Comparison of ENCODE assay signal across 14 cellular contexts in genomic region chr3:112699436-112699978, GRCh38. TPM values are rescaled to one million over a fixed set of nuclear protein-coding genes. Genes with fewer than 3 reads are reported as not detected.
DNase-seq lines count a peak whose midpoint lies in the region; ATAC-seq, FAIRE-seq and TF ChIP-seq lines count a peak whose summit lies in the region.
"Had no signal": no experiment of that assay in that cellular context is flagged by ENCODE, and none has a peak within 500 bp of the region (broad histone marks: within the 10 kb centered on the region; RNA-seq: fewer than 3 reads in every experiment).

No MANE protein-coding gene starts in this region.

- no peaks in the 10 kb centered on the region for H3K27me3 ChIP-seq in K562 (ENCODE audit: control insufficient read depth in 2 of 2, insufficient read depth in 2 of 2, low read length in 2 of 2)
- H3K27me3 ChIP-seq in left lung: no peaks in the 10 kb centered on the region
- H3K27me3 ChIP-seq: suprapubic skin had no signal

- no peaks in the 10 kb centered on the region for H3K9me1 ChIP-seq in K562 (ENCODE audit: control insufficient read depth, insufficient read depth, low read length)

- no peak for TF ChIP-seq EP300 in K562 (IDR thresholded peaks at IDR 0.05; ENCODE audit: low read length)

- peak; percentile 15 for DNase-seq in Caki2 (ENCODE audit: low read depth)
- DNase-seq in LHCN-M2 (ENCODE audit: low read depth): peak; percentile 84
- DNase-seq in K562 (ENCODE audit: extremely low read depth in 1 of 4, low spot score in 3 of 4): peak in 1 of 4 experiments; percentile 11
- no peak for DNase-seq in left lung
- DNase-seq in COR-L47 (lab: John Stamatoyannopoulos, UW): no peak
- no peak for DNase-seq in GM19239 (ENCODE audit: insufficient read length, low spot score)
- DNase-seq: Caco-2, dorsolateral prefrontal cortex, immature natural killer cell, NCI-H187 treated with DMSO at 0.1 percent for 48 hours, occipital lobe had no signal

- intact Hi-C loops in K562 (cut with micrococcal nuclease): loop anchor here (10.0 kb wide), 1 partner anchor 55 kb away; the partner anchor contains the start of gene CCDC80
- intact Hi-C loops in left lung (cut with DNase I): no loop called here

- FAIRE-seq in K562 (lab: Jason Lieb, UNC) (no peak), GM19239 (lab: Jason Lieb, UNC) (no peak)

- WGBS in K562 (ENCODE audit: insufficient coverage, low coverage, missing lambda C conversion rate): 40% methylated on average over 3 of the region's 4 CpGs

- H3K79me2 ChIP-seq in K562 (ENCODE audit: control insufficient read depth, insufficient read depth, low read length): no peaks in the 10 kb centered on the region

- no peaks in the 10 kb centered on the region for H4K20me1 ChIP-seq in K562 (replicated peaks; ENCODE audit: control insufficient read depth, insufficient read depth, low read length)

- ATAC-seq in K562 (no peak), left lung (peak; percentile 40), HG02852 (IDR thresholded peaks at IDR 0.05; ENCODE audit: unreplicated experiment) (no peak), HG02623 (IDR thresholded peaks at IDR 0.05; ENCODE audit: unreplicated experiment) (no peak)

- CTCF ChIA-PET in K562 (lab: Yijun Ruan, JAX; ENCODE audit: low intra/inter-chr PET ratio): no interaction called here

- H2AFZ ChIP-seq in K562 (ENCODE audit: low read depth, low read length): no peak overlapping the region

- H3K9ac ChIP-seq in K562 (ENCODE audit: insufficient read depth in 1 of 2, low read depth in 2 of 2, low read length in 2 of 2): no peak overlapping the region

- TF ChIP-seq CTCF in K562 (IDR thresholded peaks at IDR 0.05 in 2 of 3, conservative IDR thresholded peaks at IDR 0.05 in 1 of 3; ENCODE audit: insufficient read depth in 2 of 3, low read depth in 1 of 3, low read length in 3 of 3) (no peak), left lung (IDR thresholded peaks at IDR 0.05) (peak in 1 of 2 donors; percentile 12)

- H3K36me3 ChIP-seq in K562 (ENCODE audit: control insufficient read depth, insufficient read depth, low read length): no peaks in the 10 kb centered on the region
- H3K36me3 ChIP-seq in left lung: no peaks in the 10 kb centered on the region
- H3K36me3 ChIP-seq: suprapubic skin had no signal

- H3K4me2 ChIP-seq in K562 (ENCODE audit: insufficient read depth, low read length): no peak overlapping the region

- TF ChIP-seq POLR2A in K562 (conservative IDR thresholded peaks at IDR 0.05): no peak

- POLR2A ChIA-PET in K562 (lab: Yijun Ruan, JAX): no interaction called here

- in situ Hi-C loops in Caki2 (cut with HindIII; ENCODE audit: low pct_unique_long_range_greater_than_20kb, low sequenced_read_pairs): no loop called here
- in situ Hi-C loops in K562 (cut with MboI): no loop called here

- no peak for TF ChIP-seq RAD21 in K562 (CRISPR knock-in tag; conservative IDR thresholded peaks at IDR 0.05 in 1 of 2, IDR thresholded peaks at IDR 0.05 in 1 of 2)

- H3K9me3 ChIP-seq in K562 (replicated peaks; ENCODE audit: control insufficient read depth, insufficient read depth, low read depth, low read length) (no peaks in the 10 kb centered on the region), left lung (no peaks in the 10 kb centered on the region)
- H3K9me3 ChIP-seq: suprapubic skin had no signal

- no TSS peak for BruUV-seq in K562 (replicated peaks; lab: Mats Ljungman, UMichigan)

- peaks cover 0 to 4% of the 10 kb centered on the region in 2 experiments; a peak in 3 of 5 replicates for H3K4me1 ChIP-seq in K562 (replicated peaks in 1 of 2; ENCODE audit: control insufficient read depth in 2 of 2, insufficient read depth in 2 of 2, low read length in 2 of 2)
- H3K4me1 ChIP-seq in left lung: no peaks in the 10 kb centered on the region
- H3K4me1 ChIP-seq: Caco-2 had no signal

- no peak overlapping the region for H3K27ac ChIP-seq in K562 (ENCODE audit: extremely low read depth, low read depth, low read length)
- H3K27ac ChIP-seq in left lung: no peak overlapping the region
- H3K27ac ChIP-seq: dorsolateral prefrontal cortex, suprapubic skin had no signal

- no peak overlapping the region for H3K4me3 ChIP-seq in K562
- no peak overlapping the region for H3K4me3 ChIP-seq in left lung
- H3K4me3 ChIP-seq: dorsolateral prefrontal cortex, suprapubic skin had no signal

TF ChIP-seq in K562, 482 proteins besides CTCF, POLR2A, EP300 and RAD21:
- TF ChIP-seq ZNF140 (CRISPR knock-in tag; IDR thresholded peaks at IDR 0.05) (no peak), FOSL1 (tag; conservative IDR thresholded peaks at IDR 0.05) (0 out of 2 replicates have a peak, but pooled peaks have one; percentile 14)
TF ChIP-seq in K562: peak in this region for 1.

RNA-seq across cellular contexts. Expression of gene CCDC80, which starts 58.6 kb away (rescaled TPM):
- total RNA-seq in Caki2 (2014; rRNA removed; shearing (Covaris generic); ENCODE audit: low replicate concordance): 0.26 and 1.3 TPM in 2 replicates
- total RNA-seq in LHCN-M2 (2014; rRNA removed) (96.0 and 137 TPM in 2 replicates), K562 (2014; rRNA removed) (0.59 and 0.61 TPM in 2 replicates), K562 (2014; rRNA removed; fragmentation: Illumina TruSeq; extraction: Trizol) (0.69 and 1.5 TPM in 2 replicates), K562 (2015; rRNA removed; fragmentation: Illumina TruSeq; extraction: Trizol) (1.5 and 1.6 TPM in 2 replicates), K562 (2021) (1.4 and 2.2 TPM in 2 replicates), left lung (100 to 1,000 TPM; 154 to 247 TPM)
- 544 TPM for polyA plus RNA-seq in LHCN-M2 (2012)
- total RNA-seq in K562 (2011; cell fraction: chromatin; rRNA removed; ENCODE audit: low replicate concordance): 0.56 TPM in 1 of 2 replicates, not detected in the other
- 0.39 TPM in 1 of 2 replicates, not detected in the other for total RNA-seq in K562 (2011; cell fraction: nucleolus; rRNA removed)
- 0.44 and 0.69 TPM in 2 replicates for total RNA-seq in K562 (2011; cell fraction: nucleoplasm; rRNA removed)
- polyA plus RNA-seq in K562 (2011; rRNA removed) (0.12 and 0.17 TPM in 2 replicates), K562 (2014; fragmentation: Illumina TruSeq; extraction: Trizol) (0.40 and 1.4 TPM in 2 replicates), K562 (2014; fragmentation: Nextera tagmentation; extraction: Ambion mirVana) (1 to 10 TPM in 1 of 2 experiments, under 1 TPM in 1; 0.73 to 2.0 TPM), K562 (2014; rRNA removed) (0.19 and 1.1 TPM in 2 replicates)
- polyA plus RNA-seq in K562 (2011; cell fraction: cytosol; rRNA removed): 0.10 TPM in 1 of 2 replicates, not detected in the other
- 0.20 and 0.48 TPM in 2 replicates for polyA plus RNA-seq in K562 (2011; cell fraction: nucleus; rRNA removed)
- 2.2 and 5.9 TPM in 2 replicates for polyA plus RNA-seq in K562 (2012)
- polyA minus RNA-seq in K562 (2011; rRNA and poly(A)+ RNA removed): 0.25 TPM in 1 of 2 replicates, not detected in the other
- not detected in 2 replicates for polyA minus RNA-seq in K562 (2011; cell fraction: cytosol; rRNA and poly(A)+ RNA removed)
- 0.13 and 0.22 TPM in 2 replicates for polyA minus RNA-seq in K562 (2011; cell fraction: nucleus; rRNA and poly(A)+ RNA removed)

Comparison
In these comparisons a context has a peak if more than half of its experiments do, and no peak if none do; other contexts are left out.
1. DNase-seq: peak in Caki2 (single experiment) and LHCN-M2 (single experiment); none in left lung (0 of 2), COR-L47 (single experiment) and GM19239 (single experiment).
2. RNA of gene CCDC80, which starts 58.6 kb away (total RNA-seq): 154 to 247 TPM in left lung and 96.0 to 137 TPM in LHCN-M2; 0.39 to 2.2 TPM in K562 and 0.26 to 1.3 TPM in Caki2; every median in the first group is over 10 times any median in the second.